Comparison of ENCODE assay signal across 15 cellular contexts in genomic region chr2:17555150-17555549, GRCh38. TPM values are rescaled to one million over a fixed set of nuclear protein-coding genes. Genes with fewer than 3 reads are reported as not detected.
DNase-seq lines count a peak whose midpoint lies in the region; ATAC-seq and TF ChIP-seq lines count a peak whose summit lies in the region.
"Had no signal": no experiment of that assay in that cellular context is flagged by ENCODE, and none has a peak within 500 bp of the region (broad histone marks: within the 10 kb centered on the region; RNA-seq: fewer than 3 reads in every experiment).

No MANE protein-coding gene starts in this region.

- no peak overlapping the region for H2BK120ac ChIP-seq in H9 (ENCODE audit: low read depth, low read length, poor library complexity, severe bottlenecking)

- H3K36me3 Mint-ChIP-seq in H9 (ENCODE audit: insufficient read depth in 1 of 3, low read depth in 3 of 3) (peaks cover 6 to 8% (median 7%) of the 10 kb centered on the region in 3 experiments), WTC11 (peaks cover 15% of the 10 kb centered on the region)
- H3K36me3 Mint-ChIP-seq: CD4-positive, alpha-beta memory T cell had no signal

- no peak overlapping the region for H2BK12ac ChIP-seq in H9 (ENCODE audit: insufficient read length, low read depth, low read length)

- H4K8ac ChIP-seq in H9 (replicated peaks; ENCODE audit: insufficient read length, low read depth, low read length), result no peak overlapping the region

- H3K4me1 ChIP-seq in H9 (ENCODE audit: insufficient read depth, low read length), result peaks cover 23% of the 10 kb centered on the region

- H3K4ac ChIP-seq in H9 (ENCODE audit: low read depth, low read length), result no peak overlapping the region

- H2BK20ac ChIP-seq in H9 (ENCODE audit: low read depth, low read length, poor library complexity, severe bottlenecking), result no peak overlapping the region

- H3K79me2 ChIP-seq in H9 (ENCODE audit: insufficient read depth, low read length), result peaks cover 21% of the 10 kb centered on the region; the same call in 1 of the 2 replicates

- H3K23me2 ChIP-seq in H9 (ENCODE audit: insufficient read length, low read depth, low read length, poor library complexity, severe bottlenecking), result no peaks in the 10 kb centered on the region

- H3K4me1 Mint-ChIP-seq in H9, result peaks cover 53 to 64% of the 10 kb centered on the region in 2 experiments
- H3K4me1 Mint-ChIP-seq in WTC11, result peaks cover 91% of the 10 kb centered on the region
- H3K4me1 Mint-ChIP-seq: CD4-positive, alpha-beta memory T cell had no signal

- no peak overlapping the region for H2AFZ ChIP-seq in H9 (ENCODE audit: low read length)

- no peak overlapping the region for H2BK15ac ChIP-seq in H9 (ENCODE audit: low read depth, low read length)

- no peak overlapping the region for H3K9ac ChIP-seq in H9 (ENCODE audit: extremely low read depth, insufficient read length, low read length)

- no peak for TF ChIP-seq CTCF in H9 (conservative IDR thresholded peaks at IDR 0.05)
- TF ChIP-seq CTCF in WTC11 (IDR thresholded peaks at IDR 0.05), result no peak

- no peaks in the 10 kb centered on the region for H3K27me3 Mint-ChIP-seq in H9 (ENCODE audit: low read depth)
- H3K27me3 Mint-ChIP-seq in WTC11 (ENCODE audit: low read depth), result no peaks in the 10 kb centered on the region

- no peak overlapping the region for H4K91ac ChIP-seq in H9 (ENCODE audit: insufficient read length, low read depth, low read length)

- no peak overlapping the region for H3K27ac ChIP-seq in H9 (ENCODE audit: insufficient read length, low read depth, low read length)

- no peak overlapping the region for H3K14ac ChIP-seq in H9 (ENCODE audit: insufficient read depth, low read length)

- WGBS in H9 (ENCODE audit: extremely low coverage, insufficient read length, low lambda C conversion rate), result no CpG with 5 or more reads among the region's 1 CpG

- no peak overlapping the region for H2AK5ac ChIP-seq in H9 (ENCODE audit: insufficient read length, low read length)

- no peak overlapping the region for H3K4me3 Mint-ChIP-seq in H9
- H3K4me3 Mint-ChIP-seq in WTC11, result no peak overlapping the region
- H3K4me3 Mint-ChIP-seq: CD4-positive, alpha-beta memory T cell had no signal

- ATAC-seq in WTC11 (no peak), left lobe of liver (peak; percentile 71), HG03439 (IDR thresholded peaks at IDR 0.05; ENCODE audit: unreplicated experiment) (no peak)
- ATAC-seq in stimulated activated naive CD8-positive, alpha-beta T cell treated with anti-CD3 and anti-CD28 coated beads, Interleukin-15, Interleukin-2, amounts not matched to agents 100 U/mL and 50 U/mL, for 24 hours, result no peak
- ATAC-seq: HCT116 had no signal

- no peaks in the 10 kb centered on the region for H4K20me1 ChIP-seq in H9 (ENCODE audit: control insufficient read depth, insufficient read depth, insufficient read length)

- no peak overlapping the region for H4K5ac ChIP-seq in H9 (ENCODE audit: insufficient read length, low read depth, low read length)

- POLR2A ChIA-PET in WTC11 (lab: Charles Lee), result no interaction called here

- no peak overlapping the region for H3K4me2 ChIP-seq in H9 (ENCODE audit: insufficient read depth, insufficient read length, low read length)

- no peaks in the 10 kb centered on the region for H3K27me3 ChIP-seq in H9 (ENCODE audit: insufficient read depth, low read length)

- no peak overlapping the region for H2BK5ac ChIP-seq in H9 (ENCODE audit: insufficient read length, low read length)

- H3K9me3 ChIP-seq in H9 (ENCODE audit: control insufficient read depth, low read depth, low read length), result no peaks in the 10 kb centered on the region

- peaks cover 0 to 3% of the 10 kb centered on the region in 2 experiments; a peak in 2 of 5 replicates for H3K9me3 Mint-ChIP-seq in H9
- H3K9me3 Mint-ChIP-seq in WTC11, result peaks cover 14% of the 10 kb centered on the region

- no peak overlapping the region for H3K18ac ChIP-seq in H9 (ENCODE audit: insufficient read length, low read depth, low read length)

- DNase-seq in H9, result no peak
- DNase-seq in WTC11 (ENCODE audit: low spot score), result no peak
- no peak for DNase-seq in left lobe of liver (ENCODE audit: low spot score)
- DNase-seq in NOMO-1 treated with DMSO at 0.1 percent for 48 hours (lab: John Stamatoyannopoulos, UW; ENCODE audit: unreplicated experiment), result no peak
- DNase-seq in stimulated activated naive CD8-positive, alpha-beta T cell treated with anti-CD3 and anti-CD28 coated beads, Interleukin-15, Interleukin-2, amounts not matched to agents 100 U/mL and 50 U/mL, for 24 hours, result no peak
- DNase-seq: C1 segment of cervical spinal cord; Calu3; CD4-positive, alpha-beta memory T cell; COR-L47; DMS153; DND-41; H7 had no signal

- peaks cover 5% of the 10 kb centered on the region for H3K79me1 ChIP-seq in H9 (ENCODE audit: insufficient read depth, low read depth, low read length, poor library complexity, severe bottlenecking)

- no peak overlapping the region for H3K56ac ChIP-seq in H9 (ENCODE audit: insufficient read length, low read depth, low read length)

- H3K27ac Mint-ChIP-seq in H9 (peak overlapping the region; percentile 28 to 70 (median 54); a peak in 3 of 7 replicates), WTC11 (peak overlapping the region; percentile 75)
- H3K27ac Mint-ChIP-seq: CD4-positive, alpha-beta memory T cell had no signal

- no peak overlapping the region for H3T11ph ChIP-seq in H9 (ENCODE audit: low read length)

- CTCF ChIA-PET in WTC11 (lab: Charles Lee), result no interaction called here

- no peak overlapping the region for H3K23ac ChIP-seq in H9 (ENCODE audit: insufficient read length, low read depth, low read length)

TF ChIP-seq in WTC11, 78 proteins besides CTCF, POLR2A, EP300 and RAD21 (continues in another document):
- TF ChIP-seq, protein P1, sequence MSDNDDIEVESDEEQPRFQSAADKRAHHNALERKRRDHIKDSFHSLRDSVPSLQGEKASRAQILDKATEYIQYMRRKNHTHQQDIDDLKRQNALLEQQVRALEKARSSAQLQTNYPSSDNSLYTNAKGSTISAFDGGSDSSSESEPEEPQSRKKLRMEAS (CRISPR knock-in tag; IDR thresholded peaks at IDR 0.05), result no peak
- TF ChIP-seq, protein P2, sequence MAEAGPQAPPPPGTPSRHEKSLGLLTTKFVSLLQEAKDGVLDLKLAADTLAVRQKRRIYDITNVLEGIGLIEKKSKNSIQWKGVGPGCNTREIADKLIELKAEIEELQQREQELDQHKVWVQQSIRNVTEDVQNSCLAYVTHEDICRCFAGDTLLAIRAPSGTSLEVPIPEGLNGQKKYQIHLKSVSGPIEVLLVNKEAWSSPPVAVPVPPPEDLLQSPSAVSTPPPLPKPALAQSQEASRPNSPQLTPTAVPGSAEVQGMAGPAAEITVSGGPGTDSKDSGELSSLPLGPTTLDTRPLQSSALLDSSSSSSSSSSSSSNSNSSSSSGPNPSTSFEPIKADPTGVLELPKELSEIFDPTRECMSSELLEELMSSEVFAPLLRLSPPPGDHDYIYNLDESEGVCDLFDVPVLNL (CRISPR knock-in tag; IDR thresholded peaks at IDR 0.05; ENCODE audit: borderline replicate concordance, low read depth), result no peak
- TF ChIP-seq ETV6 (CRISPR knock-in tag; IDR thresholded peaks at IDR 0.05) (no peak), SP1 (CRISPR knock-in tag; conservative IDR thresholded peaks at IDR 0.05) (no peak), ESRRA (CRISPR knock-in tag; IDR thresholded peaks at IDR 0.05; ENCODE audit: borderline replicate concordance) (no peak), USF2 (CRISPR knock-in tag; IDR thresholded peaks at IDR 0.05) (no peak)
- TF ChIP-seq, protein P3, sequence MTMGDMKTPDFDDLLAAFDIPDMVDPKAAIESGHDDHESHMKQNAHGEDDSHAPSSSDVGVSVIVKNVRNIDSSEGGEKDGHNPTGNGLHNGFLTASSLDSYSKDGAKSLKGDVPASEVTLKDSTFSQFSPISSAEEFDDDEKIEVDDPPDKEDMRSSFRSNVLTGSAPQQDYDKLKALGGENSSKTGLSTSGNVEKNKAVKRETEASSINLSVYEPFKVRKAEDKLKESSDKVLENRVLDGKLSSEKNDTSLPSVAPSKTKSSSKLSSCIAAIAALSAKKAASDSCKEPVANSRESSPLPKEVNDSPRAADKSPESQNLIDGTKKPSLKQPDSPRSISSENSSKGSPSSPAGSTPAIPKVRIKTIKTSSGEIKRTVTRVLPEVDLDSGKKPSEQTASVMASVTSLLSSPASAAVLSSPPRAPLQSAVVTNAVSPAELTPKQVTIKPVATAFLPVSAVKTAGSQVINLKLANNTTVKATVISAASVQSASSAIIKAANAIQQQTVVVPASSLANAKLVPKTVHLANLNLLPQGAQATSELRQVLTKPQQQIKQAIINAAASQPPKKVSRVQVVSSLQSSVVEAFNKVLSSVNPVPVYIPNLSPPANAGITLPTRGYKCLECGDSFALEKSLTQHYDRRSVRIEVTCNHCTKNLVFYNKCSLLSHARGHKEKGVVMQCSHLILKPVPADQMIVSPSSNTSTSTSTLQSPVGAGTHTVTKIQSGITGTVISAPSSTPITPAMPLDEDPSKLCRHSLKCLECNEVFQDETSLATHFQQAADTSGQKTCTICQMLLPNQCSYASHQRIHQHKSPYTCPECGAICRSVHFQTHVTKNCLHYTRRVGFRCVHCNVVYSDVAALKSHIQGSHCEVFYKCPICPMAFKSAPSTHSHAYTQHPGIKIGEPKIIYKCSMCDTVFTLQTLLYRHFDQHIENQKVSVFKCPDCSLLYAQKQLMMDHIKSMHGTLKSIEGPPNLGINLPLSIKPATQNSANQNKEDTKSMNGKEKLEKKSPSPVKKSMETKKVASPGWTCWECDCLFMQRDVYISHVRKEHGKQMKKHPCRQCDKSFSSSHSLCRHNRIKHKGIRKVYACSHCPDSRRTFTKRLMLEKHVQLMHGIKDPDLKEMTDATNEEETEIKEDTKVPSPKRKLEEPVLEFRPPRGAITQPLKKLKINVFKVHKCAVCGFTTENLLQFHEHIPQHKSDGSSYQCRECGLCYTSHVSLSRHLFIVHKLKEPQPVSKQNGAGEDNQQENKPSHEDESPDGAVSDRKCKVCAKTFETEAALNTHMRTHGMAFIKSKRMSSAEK (CRISPR knock-in tag; IDR thresholded peaks at IDR 0.05; ENCODE audit: borderline replicate concordance), result no peak

RNA-seq across cellular contexts. Expression of gene VSNL1, which starts 14.7 kb away (rescaled TPM):
- total RNA-seq in H9 (2021), result 9.2 and 9.9 TPM in 2 replicates
- total RNA-seq in WTC11 (2021), result 78.4 to 83.6 TPM (median 82.4 TPM) in 3 replicates
- total RNA-seq in left lobe of liver, result 11.9 TPM
- total RNA-seq: A172; Calu3; CD4-positive, alpha-beta memory T cell had no signal

RNA-seq across cellular contexts. Expression of gene RAD51AP2, which starts 36.9 kb away (rescaled TPM):
- total RNA-seq in H9 (2021), result 0.07 TPM in 1 of 2 replicates, not detected in the other
- total RNA-seq in WTC11 (2021), result 0.26 to 0.37 TPM (median 0.30 TPM) in 3 replicates
- 0.30 TPM for total RNA-seq in left lobe of liver
- total RNA-seq: Calu3; CD4-positive, alpha-beta memory T cell had no signal
